8 cellular contexts compared by ENCODE assay signal in genomic region chrX:69387559-69388487, GRCh38.
DNase-seq lines count a peak whose midpoint lies in the region; ATAC-seq and TF ChIP-seq lines count a peak whose summit lies in the region.

No MANE protein-coding gene starts in this region.

- BruUV-seq in A673 (replicated peaks; lab: Mats Ljungman, UMichigan): no TSS peak

- H3K36me3 ChIP-seq in A673 (ENCODE audit: insufficient read depth, low read length, poor library complexity, severe bottlenecking): no peaks in the 10 kb centered on the region
- H3K36me3 ChIP-seq in colonic mucosa: no peaks in the 10 kb centered on the region
- no peaks in the 10 kb centered on the region for H3K36me3 ChIP-seq in liver (ENCODE audit: control insufficient read depth in 4 of 4, insufficient read depth in 3 of 4, low read depth in 1 of 4, low read length in 3 of 4)

- no peaks in the 10 kb centered on the region for H3K27me3 ChIP-seq in A673 (replicated peaks; ENCODE audit: insufficient read depth, low read depth, low read length, poor library complexity)
- H3K27me3 ChIP-seq in colonic mucosa: peaks cover 3% of the 10 kb centered on the region
- H3K27me3 ChIP-seq in liver (ENCODE audit: control insufficient read depth in 4 of 4, insufficient read depth in 4 of 4, low read length in 3 of 4): peaks cover 0 to 3% (median 0%) of the 10 kb centered on the region in 4 donors

- H3K9me3 ChIP-seq in A673 (ENCODE audit: low read depth, low read length, poor library complexity, severe bottlenecking) (no peaks in the 10 kb centered on the region), colonic mucosa (no peaks in the 10 kb centered on the region), liver (ENCODE audit: control insufficient read depth in 4 of 4, low read length in 3 of 4) (no peaks in the 10 kb centered on the region)

- intact Hi-C loops in A673 (cut with micrococcal nuclease; ENCODE audit: unreplicated experiment) (loop anchor here (1.0 to 5.0 kb wide), 7 partner anchors 93 to 1191 kb away; no protein-coding TSS in a partner anchor), colonic mucosa (cut with DNase I) (loop anchor here (5.0 to 10.0 kb wide), 2 partner anchors 566 to 653 kb away; no protein-coding TSS in a partner anchor)

- ATAC-seq in stimulated activated naive CD8-positive, alpha-beta T cell treated with anti-CD3 and anti-CD28 coated beads, Interleukin-15, Interleukin-2, amounts not matched to agents 100 U/mL and 50 U/mL, for 24 hours: peak; percentile 36

- POLR2A ChIA-PET in A673 (lab: Charles Lee; ENCODE audit: low non-redundant PET): no interaction called here

- peak; percentile 94 for TF ChIP-seq CTCF in A673 (conservative IDR thresholded peaks at IDR 0.05; ENCODE audit: low read depth, low read length)
- TF ChIP-seq CTCF in GM12864 (IDR thresholded peaks at IDR 0.05; ENCODE audit: low read depth, low read length, missing control alignments): peak; percentile 64
- TF ChIP-seq CTCF in colonic mucosa (IDR thresholded peaks at IDR 0.05): peak; percentile 79
- peak; percentile 62 for TF ChIP-seq CTCF in liver (IDR thresholded peaks at IDR 0.05; ENCODE audit: low read depth, low read length, missing input control)

- CTCF ChIA-PET in A673 (lab: Charles Lee): interaction anchor here (0.6 to 2.7 kb wide), 11 partner anchors 89 to 566 kb away, joined by 3 to 47 read pairs (median 5); partner anchors contain the start of gene EFNB1

- in situ Hi-C loops in KBM-7 (cut with MboI; ENCODE audit: low pct_unique_long_range_greater_than_20kb, low sequenced_read_pairs): no loop called here

- DNase-seq in A673 (ENCODE audit: low spot score) (peak; percentile 84), GM12864 (ENCODE audit: low read depth) (no peak), KBM-7 (peak; percentile 59), T-helper 9 cell (peak; percentile 17), colonic mucosa (peak; percentile 41), middle frontal gyrus (ENCODE audit: extremely low spot score, low spot score) (no peak)
- DNase-seq in stimulated activated naive CD8-positive, alpha-beta T cell treated with anti-CD3 and anti-CD28 coated beads, Interleukin-15, Interleukin-2, amounts not matched to agents 100 U/mL and 50 U/mL, for 24 hours: peak; percentile 47

- H3K27ac ChIP-seq in A673 (ENCODE audit: low read depth, low read length, poor library complexity, severe bottlenecking) (peak overlapping the region; percentile 86), colonic mucosa (no peak overlapping the region), liver (ENCODE audit: low read depth in 1 of 2, low read length in 2 of 2) (no peak overlapping the region)

- TF ChIP-seq RAD21 in liver (IDR thresholded peaks at IDR 0.05): peak; percentile 77 to 89

- H3K9ac ChIP-seq in colonic mucosa (ENCODE audit: low read depth in 2 of 2, low read length in 2 of 2) (no peak overlapping the region), liver (ENCODE audit: low read depth in 1 of 2, low read length in 2 of 2) (no peak overlapping the region)

- no peak overlapping the region for H3K4me3 ChIP-seq in A673 (ENCODE audit: low read depth, low read length, poor library complexity, severe bottlenecking)
- H3K4me3 ChIP-seq in GM12864 (ENCODE audit: low read depth, low read length): no peak overlapping the region
- no peak overlapping the region for H3K4me3 ChIP-seq in colonic mucosa
- H3K4me3 ChIP-seq in liver (ENCODE audit: low read depth in 1 of 3, low read length in 3 of 3): no peak overlapping the region

- H3K4me1 ChIP-seq in A673 (ENCODE audit: insufficient read depth, low read length, poor library complexity, severe bottlenecking) (peaks cover 52% of the 10 kb centered on the region), colonic mucosa (no peaks in the 10 kb centered on the region), liver (ENCODE audit: control insufficient read depth in 4 of 4, insufficient read depth in 4 of 4, low read length in 3 of 4) (no peaks in the 10 kb centered on the region)

- 31% methylated on average over 13 of the region's 13 CpGs for WGBS in liver

TF ChIP-seq in liver, 16 proteins besides CTCF, POLR2A, EP300 and RAD21:
- TF ChIP-seq SP1 (IDR thresholded peaks at IDR 0.05) (no peak), EGR1 (IDR thresholded peaks at IDR 0.05; ENCODE audit: low read depth in 2 of 2) (no peak), RXRA (IDR thresholded peaks at IDR 0.05) (no peak), FOXA2 (IDR thresholded peaks at IDR 0.05) (no peak), JUND (IDR thresholded peaks at IDR 0.05) (no peak), HNF4A (conservative IDR thresholded peaks at IDR 0.05) (no peak), ZBTB33 (IDR thresholded peaks at IDR 0.05) (no peak), TAF1 (conservative IDR thresholded peaks at IDR 0.05) (no peak), GABPA (IDR thresholded peaks at IDR 0.05 in 1 of 2, conservative IDR thresholded peaks at IDR 0.05 in 1 of 2) (no peak), HNF4G (IDR thresholded peaks at IDR 0.05) (no peak), NR2F2 (IDR thresholded peaks at IDR 0.05) (no peak), FOXA1 (IDR thresholded peaks at IDR 0.05) (no peak), YY1 (IDR thresholded peaks at IDR 0.05) (no peak)
- TF ChIP-seq, protein P1, sequence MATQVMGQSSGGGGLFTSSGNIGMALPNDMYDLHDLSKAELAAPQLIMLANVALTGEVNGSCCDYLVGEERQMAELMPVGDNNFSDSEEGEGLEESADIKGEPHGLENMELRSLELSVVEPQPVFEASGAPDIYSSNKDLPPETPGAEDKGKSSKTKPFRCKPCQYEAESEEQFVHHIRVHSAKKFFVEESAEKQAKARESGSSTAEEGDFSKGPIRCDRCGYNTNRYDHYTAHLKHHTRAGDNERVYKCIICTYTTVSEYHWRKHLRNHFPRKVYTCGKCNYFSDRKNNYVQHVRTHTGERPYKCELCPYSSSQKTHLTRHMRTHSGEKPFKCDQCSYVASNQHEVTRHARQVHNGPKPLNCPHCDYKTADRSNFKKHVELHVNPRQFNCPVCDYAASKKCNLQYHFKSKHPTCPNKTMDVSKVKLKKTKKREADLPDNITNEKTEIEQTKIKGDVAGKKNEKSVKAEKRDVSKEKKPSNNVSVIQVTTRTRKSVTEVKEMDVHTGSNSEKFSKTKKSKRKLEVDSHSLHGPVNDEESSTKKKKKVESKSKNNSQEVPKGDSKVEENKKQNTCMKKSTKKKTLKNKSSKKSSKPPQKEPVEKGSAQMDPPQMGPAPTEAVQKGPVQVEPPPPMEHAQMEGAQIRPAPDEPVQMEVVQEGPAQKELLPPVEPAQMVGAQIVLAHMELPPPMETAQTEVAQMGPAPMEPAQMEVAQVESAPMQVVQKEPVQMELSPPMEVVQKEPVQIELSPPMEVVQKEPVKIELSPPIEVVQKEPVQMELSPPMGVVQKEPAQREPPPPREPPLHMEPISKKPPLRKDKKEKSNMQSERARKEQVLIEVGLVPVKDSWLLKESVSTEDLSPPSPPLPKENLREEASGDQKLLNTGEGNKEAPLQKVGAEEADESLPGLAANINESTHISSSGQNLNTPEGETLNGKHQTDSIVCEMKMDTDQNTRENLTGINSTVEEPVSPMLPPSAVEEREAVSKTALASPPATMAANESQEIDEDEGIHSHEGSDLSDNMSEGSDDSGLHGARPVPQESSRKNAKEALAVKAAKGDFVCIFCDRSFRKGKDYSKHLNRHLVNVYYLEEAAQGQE (IDR thresholded peaks at IDR 0.05): no peak
- TF ChIP-seq, protein P2, sequence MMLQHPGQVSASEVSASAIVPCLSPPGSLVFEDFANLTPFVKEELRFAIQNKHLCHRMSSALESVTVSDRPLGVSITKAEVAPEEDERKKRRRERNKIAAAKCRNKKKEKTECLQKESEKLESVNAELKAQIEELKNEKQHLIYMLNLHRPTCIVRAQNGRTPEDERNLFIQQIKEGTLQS (IDR thresholded peaks at IDR 0.05): no peak
- TF ChIP-seq, protein P3, sequence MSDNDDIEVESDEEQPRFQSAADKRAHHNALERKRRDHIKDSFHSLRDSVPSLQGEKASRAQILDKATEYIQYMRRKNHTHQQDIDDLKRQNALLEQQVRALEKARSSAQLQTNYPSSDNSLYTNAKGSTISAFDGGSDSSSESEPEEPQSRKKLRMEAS (IDR thresholded peaks at IDR 0.05): no peak
TF ChIP-seq in liver: peak in this region for 0.

Comparison
In these comparisons a context has a peak if more than half of its experiments do, and no peak if none do; other contexts are left out.
1. DNase-seq: peak in A673 (single experiment), KBM-7 (single experiment), T-helper 9 cell (single experiment), colonic mucosa (single experiment) and stimulated activated naive CD8-positive, alpha-beta T cell treated with anti-CD3 and anti-CD28 coated beads, Interleukin-15, Interleukin-2, amounts not matched to agents 100 U/mL and 50 U/mL, for 24 hours (single experiment); none in GM12864 (single experiment) and middle frontal gyrus (single experiment).
2. Peak in every context shown above with its lines, with median percentiles within 50 percentile points of each other: CTCF ChIP-seq.